10 cellular contexts compared by ENCODE assay signal in the genomic region with DNA sequence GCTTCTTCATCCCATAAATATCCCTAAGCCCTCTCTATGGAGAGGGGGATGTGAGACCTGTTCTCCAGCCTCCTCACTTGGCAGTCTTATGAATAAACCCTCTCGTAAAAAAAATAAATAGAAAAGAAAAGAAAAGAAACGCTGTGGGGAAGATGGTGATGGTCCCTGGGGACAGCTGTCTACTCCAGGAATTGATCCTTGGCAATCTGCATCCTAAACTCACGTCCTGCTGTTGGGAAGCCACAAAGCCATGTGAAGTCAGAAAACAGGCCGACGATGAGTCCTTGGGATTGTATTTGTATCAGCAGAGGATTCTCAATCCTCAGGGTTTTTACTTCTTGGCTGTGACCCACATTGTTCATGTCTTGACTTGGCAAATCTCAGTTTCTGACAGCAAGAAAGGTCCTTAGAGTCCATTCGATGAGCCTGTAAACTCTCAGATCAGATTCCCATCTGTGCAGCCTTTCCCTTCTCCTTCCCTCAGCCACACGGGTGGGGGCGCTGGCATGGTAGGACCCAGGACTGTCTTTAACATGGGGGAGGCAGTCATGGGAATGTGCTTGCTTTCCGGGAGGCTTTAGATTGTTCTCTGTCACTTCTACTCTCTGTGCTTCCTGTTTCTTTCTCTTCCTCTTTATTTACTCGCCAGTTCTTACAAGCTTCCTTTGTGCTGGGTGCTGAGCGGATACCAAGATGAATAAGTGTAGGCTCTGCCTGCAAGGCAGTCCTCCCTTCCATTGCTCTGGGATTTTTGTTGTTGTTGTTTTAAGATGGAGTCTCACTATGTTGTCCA. TPM values are rescaled to one million over a fixed set of nuclear protein-coding genes. Genes with fewer than 3 reads are reported as not detected.
DNase-seq lines count a peak whose midpoint lies in the region; ATAC-seq and TF ChIP-seq lines count a peak whose summit lies in the region.
"Had no signal": no experiment of that assay in that cellular context is flagged by ENCODE, and none has a peak within 500 bp of the region (broad histone marks: within the 10 kb centered on the region; RNA-seq: fewer than 3 reads in every experiment).

No MANE protein-coding gene starts in this region.

- no peak for DNase-seq in activated CD8-positive, alpha-beta T cell treated with anti-CD3 and anti-CD28 coated beads for 36 hours
- DNase-seq in activated CD8-positive, alpha-beta T cell treated with anti-CD3 and anti-CD28 coated beads, Interleukin-2, amount 10 ng/mL, durations not matched to agents 7 days and 5 days, result no peak
- DNase-seq in medulla oblongata (ENCODE audit: extremely low spot score) (peak; percentile 39), type B pancreatic cell (ENCODE audit: extremely low spot score, unreplicated experiment) (no peak), NCI-H1436 treated with DMSO at 0.1 percent for 48 hours (lab: John Stamatoyannopoulos, UW) (no peak), hippocampal formation (lab: John Stamatoyannopoulos, UW) (no peak)
- no peak for DNase-seq in activated CD4-positive, alpha-beta T cell treated with anti-CD3 and anti-CD28 coated beads for 1 hour
- DNase-seq: NCI-H748 treated with DMSO at 0.1 percent for 48 hours; stimulated activated CD4-positive, alpha-beta T cell treated with anti-CD3 and anti-CD28 coated beads, Interleukin-2, amount 100 ng/mL, for 24 hours had no signal

- peaks cover 52% of the 10 kb centered on the region for H3K4me1 Mint-ChIP-seq in activated CD8-positive, alpha-beta T cell treated with anti-CD3 and anti-CD28 coated beads for 36 hours (ENCODE audit: low read depth)
- peaks cover 29% of the 10 kb centered on the region for H3K4me1 Mint-ChIP-seq in activated CD8-positive, alpha-beta T cell treated with anti-CD3 and anti-CD28 coated beads, Interleukin-2, amount 10 ng/mL, durations not matched to agents 7 days and 5 days (ENCODE audit: low read depth)
- peaks cover 16% of the 10 kb centered on the region for H3K4me1 Mint-ChIP-seq in activated T-helper 17 cell treated with anti-CD3 and anti-CD28 coated beads, Interleukin-2, amount 50 U/mL, for 72 hours
- peaks cover 17% of the 10 kb centered on the region for H3K4me1 Mint-ChIP-seq in type B pancreatic cell (ENCODE audit: unreplicated experiment)

- H3K27me3 Mint-ChIP-seq in activated CD8-positive, alpha-beta T cell treated with anti-CD3 and anti-CD28 coated beads for 36 hours, result no peaks in the 10 kb centered on the region
- H3K27me3 Mint-ChIP-seq in activated CD8-positive, alpha-beta T cell treated with anti-CD3 and anti-CD28 coated beads, Interleukin-2, amount 10 ng/mL, durations not matched to agents 7 days and 5 days (ENCODE audit: low read depth), result no peaks in the 10 kb centered on the region
- H3K27me3 Mint-ChIP-seq in activated T-helper 17 cell treated with anti-CD3 and anti-CD28 coated beads, Interleukin-2, amount 50 U/mL, for 72 hours, result no peaks in the 10 kb centered on the region
- H3K27me3 Mint-ChIP-seq in type B pancreatic cell, result no peaks in the 10 kb centered on the region

- intact Hi-C loops in activated CD8-positive, alpha-beta T cell treated with anti-CD3 and anti-CD28 coated beads for 36 hours (cut with micrococcal nuclease), result loop anchor here (2.0 to 10.0 kb wide), 3 partner anchors 53 to 229 kb away; a partner anchor contains a TSS

- CTCF ChIA-PET in activated CD8-positive, alpha-beta T cell treated with anti-CD3 and anti-CD28 coated beads for 36 hours (lab: Charles Lee), result interaction anchor here (1.0 to 5.4 kb wide), 28 partner anchors 9 to 255 kb away, joined by 3 to 80 read pairs (median 8); a partner anchor contains a TSS
- CTCF ChIA-PET in activated CD8-positive, alpha-beta T cell treated with anti-CD3 and anti-CD28 coated beads, Interleukin-2, amount 10 ng/mL, durations not matched to agents 7 days and 5 days (lab: Charles Lee), result interaction anchor here (0.6 to 5.3 kb wide), 21 partner anchors 9 to 256 kb away, joined by 3 to 76 read pairs (median 5); a partner anchor contains a TSS

- no peaks in the 10 kb centered on the region for H3K9me3 Mint-ChIP-seq in activated CD8-positive, alpha-beta T cell treated with anti-CD3 and anti-CD28 coated beads for 36 hours
- H3K9me3 Mint-ChIP-seq in activated CD8-positive, alpha-beta T cell treated with anti-CD3 and anti-CD28 coated beads, Interleukin-2, amount 10 ng/mL, durations not matched to agents 7 days and 5 days (ENCODE audit: insufficient read depth), result no peaks in the 10 kb centered on the region
- H3K9me3 Mint-ChIP-seq in activated T-helper 17 cell treated with anti-CD3 and anti-CD28 coated beads, Interleukin-2, amount 50 U/mL, for 72 hours, result no peaks in the 10 kb centered on the region
- no peaks in the 10 kb centered on the region for H3K9me3 Mint-ChIP-seq in type B pancreatic cell

- H3K36me3 Mint-ChIP-seq in activated CD8-positive, alpha-beta T cell treated with anti-CD3 and anti-CD28 coated beads for 36 hours (ENCODE audit: low read depth), result peaks cover 24% of the 10 kb centered on the region
- H3K36me3 Mint-ChIP-seq in activated CD8-positive, alpha-beta T cell treated with anti-CD3 and anti-CD28 coated beads, Interleukin-2, amount 10 ng/mL, durations not matched to agents 7 days and 5 days (ENCODE audit: low read depth), result peaks cover 42% of the 10 kb centered on the region
- H3K36me3 Mint-ChIP-seq in activated T-helper 17 cell treated with anti-CD3 and anti-CD28 coated beads, Interleukin-2, amount 50 U/mL, for 72 hours (ENCODE audit: low read depth), result peaks cover 88% of the 10 kb centered on the region
- peaks cover 21% of the 10 kb centered on the region for H3K36me3 Mint-ChIP-seq in type B pancreatic cell

- no peak for TF ChIP-seq CTCF in activated CD8-positive, alpha-beta T cell treated with anti-CD3 and anti-CD28 coated beads for 36 hours (IDR thresholded peaks at IDR 0.05)
- TF ChIP-seq CTCF in type B pancreatic cell (conservative IDR thresholded peaks at IDR 0.05), result no peak

- H3K4me3 Mint-ChIP-seq in activated CD8-positive, alpha-beta T cell treated with anti-CD3 and anti-CD28 coated beads for 36 hours, result no peak overlapping the region
- no peak overlapping the region for H3K4me3 Mint-ChIP-seq in activated CD8-positive, alpha-beta T cell treated with anti-CD3 and anti-CD28 coated beads, Interleukin-2, amount 10 ng/mL, durations not matched to agents 7 days and 5 days
- peak overlapping the region; percentile 56 for H3K4me3 Mint-ChIP-seq in activated T-helper 17 cell treated with anti-CD3 and anti-CD28 coated beads, Interleukin-2, amount 50 U/mL, for 72 hours
- H3K4me3 Mint-ChIP-seq in type B pancreatic cell, result no peak overlapping the region

- no peak for ATAC-seq in activated CD8-positive, alpha-beta T cell treated with anti-CD3 and anti-CD28 coated beads for 36 hours
- no peak for ATAC-seq in activated CD8-positive, alpha-beta T cell treated with anti-CD3 and anti-CD28 coated beads, Interleukin-2, amount 10 ng/mL, durations not matched to agents 7 days and 5 days
- no peak for ATAC-seq in activated T-helper 17 cell treated with anti-CD3 and anti-CD28 coated beads, Interleukin-2, amount 50 U/mL, for 72 hours (replicated peaks)

- POLR2A ChIA-PET in activated CD8-positive, alpha-beta T cell treated with anti-CD3 and anti-CD28 coated beads for 36 hours (lab: Charles Lee), result interaction anchor here (1.2 to 4.3 kb wide), 2 partner anchors 25 to 169 kb away, joined by 3 to 26 read pairs; a partner anchor contains a TSS
- POLR2A ChIA-PET in activated CD8-positive, alpha-beta T cell treated with anti-CD3 and anti-CD28 coated beads, Interleukin-2, amount 10 ng/mL, durations not matched to agents 7 days and 5 days (lab: Charles Lee), result interaction anchor here (0.6 kb wide), 1 partner anchor 100 kb away, joined by 3 read pairs; no protein-coding TSS in a partner anchor

- peak overlapping the region; percentile 71 for H3K27ac Mint-ChIP-seq in activated CD8-positive, alpha-beta T cell treated with anti-CD3 and anti-CD28 coated beads for 36 hours
- no peak overlapping the region for H3K27ac Mint-ChIP-seq in activated CD8-positive, alpha-beta T cell treated with anti-CD3 and anti-CD28 coated beads, Interleukin-2, amount 10 ng/mL, durations not matched to agents 7 days and 5 days
- H3K27ac Mint-ChIP-seq in activated T-helper 17 cell treated with anti-CD3 and anti-CD28 coated beads, Interleukin-2, amount 50 U/mL, for 72 hours, result peak overlapping the region; percentile 55
- peak overlapping the region; percentile 3 for H3K27ac Mint-ChIP-seq in type B pancreatic cell

RNA-seq across cellular contexts. Expression of a gene that starts 24.9 kb away (rescaled TPM):
- 10 to 100 TPM; 11.0 to 12.7 TPM for total RNA-seq in activated CD8-positive, alpha-beta T cell treated with anti-CD3 and anti-CD28 coated beads for 36 hours
- 10 to 100 TPM; 17.2 to 21.0 TPM for total RNA-seq in activated CD8-positive, alpha-beta T cell treated with anti-CD3 and anti-CD28 coated beads, Interleukin-2, amount 10 ng/mL, durations not matched to agents 7 days and 5 days
- 10 to 100 TPM; 13.3 to 14.6 TPM for total RNA-seq in activated T-helper 17 cell treated with anti-CD3 and anti-CD28 coated beads, Interleukin-2, amount 50 U/mL, for 72 hours
- total RNA-seq in type B pancreatic cell (ENCODE audit: low replicate concordance), result 15.5 and 17.0 TPM in 2 replicates

RNA-seq across cellular contexts. Expression of a gene that starts 48.6 kb away (rescaled TPM):
- total RNA-seq in activated CD8-positive, alpha-beta T cell treated with anti-CD3 and anti-CD28 coated beads for 36 hours, result 1 to 10 TPM; 2.8 to 3.0 TPM
- total RNA-seq in activated CD8-positive, alpha-beta T cell treated with anti-CD3 and anti-CD28 coated beads, Interleukin-2, amount 10 ng/mL, durations not matched to agents 7 days and 5 days, result 1 to 10 TPM; 1.2 to 2.8 TPM
- 1 to 10 TPM in 1 of 2 donors, under 1 TPM in 1; 0.41 to 2.0 TPM for total RNA-seq in activated T-helper 17 cell treated with anti-CD3 and anti-CD28 coated beads, Interleukin-2, amount 50 U/mL, for 72 hours
- total RNA-seq in type B pancreatic cell (ENCODE audit: low replicate concordance), result 3.7 and 6.6 TPM in 2 replicates
